In genomic region chr7:108561047-108561619, GRCh38 we compare ENCODE assay signal across 29 cellular contexts. TPM values are rescaled to one million over a fixed set of nuclear protein-coding genes. Genes with fewer than 3 reads are reported as not detected.
DNase-seq lines count a peak whose midpoint lies in the region; ATAC-seq, FAIRE-seq and TF ChIP-seq lines count a peak whose summit lies in the region.
"Had no signal": no experiment of that assay in that cellular context is flagged by ENCODE, and none has a peak within 500 bp of the region (broad histone marks: within the 10 kb centered on the region; RNA-seq: fewer than 3 reads in every experiment).

No MANE protein-coding gene starts in this region.

- H3K36me3 Mint-ChIP-seq in activated T-cell treated with anti-CD3 and anti-CD28 coated beads, Interleukin-2, amount 50 U/mL, for 72 hours (ENCODE audit: insufficient read depth in 2 of 2), result peaks cover 14 to 28% of the 10 kb centered on the region in 2 donors

- no CpG with 5 or more reads among the region's 4 CpGs for WGBS in IMR-90 (ENCODE audit: extremely low coverage in 2 of 2, insufficient read length in 1 of 2), 2 experiments
- WGBS in K562 (ENCODE audit: insufficient coverage, low coverage, missing lambda C conversion rate), result 90% methylated on average over 4 of the region's 4 CpGs
- 90% methylated on average over 4 of the region's 4 CpGs for WGBS in mesenchymal stem cell
- 92 to 95% methylated on average over 4 of the region's 4 CpGs for WGBS in body of pancreas, 2 donors

- TF ChIP-seq RAD21 in IMR-90 (IDR thresholded peaks at IDR 0.05; ENCODE audit: low read length), result no peak
- no peak for TF ChIP-seq RAD21 in K562 (CRISPR knock-in tag; conservative IDR thresholded peaks at IDR 0.05 in 1 of 2, IDR thresholded peaks at IDR 0.05 in 1 of 2)

- H3K9me3 Mint-ChIP-seq in activated T-cell treated with anti-CD3 and anti-CD28 coated beads, Interleukin-2, amount 50 U/mL, for 72 hours, result peaks cover 7 to 12% of the 10 kb centered on the region in 2 donors

- no peak for FAIRE-seq in K562 (lab: Jason Lieb, UNC)
- FAIRE-seq: GM12892, small intestine had no signal

- no peak overlapping the region for H2BK12ac ChIP-seq in mesenchymal stem cell (ENCODE audit: low read length in 2 of 2)

- H3K4me3 ChIP-seq in IMR-90 (ENCODE audit: insufficient read depth, low read depth, low read length), result no peak overlapping the region
- no peak overlapping the region for H3K4me3 ChIP-seq in K562
- H3K4me3 ChIP-seq in mesenchymal stem cell (ENCODE audit: insufficient read depth in 1 of 2, low read depth in 1 of 2, low read length in 2 of 2), result no peak overlapping the region
- no peak overlapping the region for H3K4me3 ChIP-seq in body of pancreas
- H3K4me3 ChIP-seq: transverse colon had no signal

- no peak overlapping the region for H2BK20ac ChIP-seq in IMR-90 (ENCODE audit: low read depth, low read length)

- H2AFZ ChIP-seq in IMR-90 (replicated peaks; ENCODE audit: low read length, poor library complexity), result peak overlapping the region; percentile 37
- H2AFZ ChIP-seq in K562 (ENCODE audit: low read depth, low read length), result no peak overlapping the region
- H2AFZ ChIP-seq in mesenchymal stem cell (ENCODE audit: low read depth, low read length), result no peak overlapping the region

- H3K4me2 ChIP-seq in IMR-90 (ENCODE audit: low read depth, low read length) (peak overlapping the region; percentile 42; the same call in 1 of the 2 replicates), K562 (ENCODE audit: insufficient read depth, low read length) (no peak overlapping the region), mesenchymal stem cell (ENCODE audit: low read length, poor library complexity, severe bottlenecking) (peak overlapping the region; percentile 22)

- H3K36me3 ChIP-seq in IMR-90 (ENCODE audit: control insufficient read depth, insufficient read depth, low read length) (peaks cover 1% of the 10 kb centered on the region; the same call in 1 of the 2 replicates), K562 (ENCODE audit: control insufficient read depth, insufficient read depth, low read length) (peaks cover 29% of the 10 kb centered on the region; the same call in 2 of the 3 replicates), mesenchymal stem cell (ENCODE audit: control insufficient read depth in 1 of 2, insufficient read depth in 2 of 2, low read depth in 1 of 2, low read length in 2 of 2) (peaks cover 2 to 21% of the 10 kb centered on the region in 2 experiments), body of pancreas (replicated peaks in 1 of 2; ENCODE audit: insufficient read depth in 1 of 2, low read depth in 2 of 2) (peaks cover 0 to 2% of the 10 kb centered on the region in 2 donors)

- no peaks in the 10 kb centered on the region for H3K27me3 Mint-ChIP-seq in activated T-cell treated with anti-CD3 and anti-CD28 coated beads, Interleukin-2, amount 50 U/mL, for 72 hours (ENCODE audit: low read depth)
- H3K27me3 Mint-ChIP-seq: activated CD4-positive, alpha-beta T cell treated with anti-CD3 and anti-CD28 coated beads, Interleukin-2, amount 10 ng/mL, durations not matched to agents 24 days and 14 days; activated CD8-positive, alpha-beta memory T cell treated with anti-CD3 and anti-CD28 coated beads, Interleukin-2, amount 10 ng/mL, durations not matched to agents 7 days and 5 days; activated naive CD8-positive, alpha-beta T cell treated with anti-CD3 and anti-CD28 coated beads, Interleukin-2, amount 50 U/mL, for 24 hours; stimulated activated naive CD8-positive, alpha-beta T cell treated with anti-CD3 and anti-CD28 coated beads, Interleukin-15, amount 100 ng/mL, for 72 hours had no signal

- H3K9me3 ChIP-seq in IMR-90 (ENCODE audit: control insufficient read depth, insufficient read depth, low read length) (peaks cover 10% of the 10 kb centered on the region), K562 (replicated peaks; ENCODE audit: control insufficient read depth, insufficient read depth, low read depth, low read length) (peaks cover 14% of the 10 kb centered on the region), mesenchymal stem cell (ENCODE audit: control insufficient read depth, low read length) (peaks cover 13% of the 10 kb centered on the region), body of pancreas (no peaks in the 10 kb centered on the region)

- H2BK5ac ChIP-seq in IMR-90 (ENCODE audit: low read depth, low read length, poor library complexity, severe bottlenecking) (peak overlapping the region; percentile 39), mesenchymal stem cell (ENCODE audit: low read depth, low read length, poor library complexity, severe bottlenecking) (no peak overlapping the region)

- TF ChIP-seq CTCF in IMR-90 (conservative IDR thresholded peaks at IDR 0.05; ENCODE audit: low read depth, low read length), result no peak
- TF ChIP-seq CTCF in K562 (IDR thresholded peaks at IDR 0.05 in 2 of 3, conservative IDR thresholded peaks at IDR 0.05 in 1 of 3; ENCODE audit: insufficient read depth in 2 of 3, low read depth in 1 of 3, low read length in 3 of 3), result no peak
- TF ChIP-seq CTCF in body of pancreas (IDR thresholded peaks at IDR 0.05), result no peak

- H2AK5ac ChIP-seq in IMR-90 (ENCODE audit: low read depth, low read length) (no peak overlapping the region), mesenchymal stem cell (ENCODE audit: low read length, severe bottlenecking) (no peak overlapping the region)

- H4K91ac ChIP-seq in IMR-90 (ENCODE audit: insufficient read depth, low read depth, low read length) (no peak overlapping the region), mesenchymal stem cell (ENCODE audit: low read length) (peak overlapping the region; percentile 50)

- POLR2A ChIA-PET in IMR-90 (lab: Charles Lee; ENCODE audit: unreplicated experiment) (interaction anchor here (0.6 to 0.7 kb wide), 2 partner anchors 28 to 387 kb away, joined by 3 to 8 read pairs; no protein-coding TSS in a partner anchor), K562 (lab: Yijun Ruan, JAX) (interaction anchor here (0.6 to 2.5 kb wide), 4 partner anchors 9 to 72 kb away, joined by 3 to 10 read pairs (median 6); partner anchors contain the start of genes DNAJB9 and THAP5)

- in situ Hi-C loops in IMR-90 (cut with MboI; ENCODE audit: low sequenced_read_pairs), result no loop called here
- in situ Hi-C loops in K562 (cut with MboI), result no loop called here

- H3K79me1 ChIP-seq in IMR-90 (ENCODE audit: low read depth in 1 of 2, low read length in 2 of 2) (peaks cover 6 to 18% of the 10 kb centered on the region in 2 experiments), mesenchymal stem cell (replicated peaks; ENCODE audit: low read length, poor library complexity, severe bottlenecking) (peaks cover 5% of the 10 kb centered on the region)

- H4K8ac ChIP-seq in IMR-90 (ENCODE audit: low read depth in 2 of 2, low read length in 2 of 2) (peak overlapping the region in 1 of 2 experiments; percentile 46; a peak in 1 of 4 replicates), mesenchymal stem cell (ENCODE audit: low read length) (no peak overlapping the region)

- no peak overlapping the region for H3K27ac ChIP-seq in IMR-90 (ENCODE audit: insufficient read depth, low read length)
- no peak overlapping the region for H3K27ac ChIP-seq in K562 (ENCODE audit: extremely low read depth, low read depth, low read length)
- peak overlapping the region; percentile 14 for H3K27ac ChIP-seq in mesenchymal stem cell (ENCODE audit: low read length, poor library complexity, severe bottlenecking)
- no peak overlapping the region for H3K27ac ChIP-seq in body of pancreas
- H3K27ac ChIP-seq: transverse colon had no signal

- H2BK15ac ChIP-seq in IMR-90 (ENCODE audit: low read depth, low read length) (no peak overlapping the region), mesenchymal stem cell (ENCODE audit: low read depth, poor library complexity, severe bottlenecking) (no peak overlapping the region)

- CTCF ChIA-PET in IMR-90 (lab: Yijun Ruan, JAX) (no interaction called here), K562 (lab: Yijun Ruan, JAX; ENCODE audit: low intra/inter-chr PET ratio) (no interaction called here)

- peaks cover 6% of the 10 kb centered on the region for H3K4me1 Mint-ChIP-seq in activated T-cell treated with anti-CD3 and anti-CD28 coated beads, Interleukin-2, amount 50 U/mL, for 72 hours (ENCODE audit: low read depth)
- H3K4me1 Mint-ChIP-seq: mesothelial cell of epicardium, nephron had no signal

- TF ChIP-seq EP300 in K562 (IDR thresholded peaks at IDR 0.05; ENCODE audit: low read length), result no peak

- no peaks in the 10 kb centered on the region for H4K20me1 ChIP-seq in IMR-90 (ENCODE audit: insufficient read depth, low read length)
- H4K20me1 ChIP-seq in K562 (replicated peaks; ENCODE audit: control insufficient read depth, insufficient read depth, low read length), result no peaks in the 10 kb centered on the region

- no peak overlapping the region for H3K4me3 Mint-ChIP-seq in activated T-cell treated with anti-CD3 and anti-CD28 coated beads, Interleukin-2, amount 50 U/mL, for 72 hours
- H3K4me3 Mint-ChIP-seq: activated CD4-positive, alpha-beta T cell treated with anti-CD3 and anti-CD28 coated beads, Interleukin-2, amount 10 ng/mL, durations not matched to agents 24 days and 14 days; activated CD8-positive, alpha-beta memory T cell treated with anti-CD3 and anti-CD28 coated beads, Interleukin-2, amount 10 ng/mL, durations not matched to agents 7 days and 5 days; activated naive CD8-positive, alpha-beta T cell treated with anti-CD3 and anti-CD28 coated beads, Interleukin-2, amount 50 U/mL, for 24 hours; CD8-positive, alpha-beta T cell; mesothelial cell of epicardium; nephron; stimulated activated naive CD8-positive, alpha-beta T cell treated with anti-CD3 and anti-CD28 coated beads, Interleukin-15, amount 100 ng/mL, for 72 hours; T-helper 1 cell treated with Interleukin-12 subunit alpha and Interleukin-12 subunit beta and Interleukin-4 antibody, amounts not matched to agents 30 μg/mL and 1 μg/mL, for 36 hours had no signal

- no peak overlapping the region for H2AK9ac ChIP-seq in IMR-90 (replicated peaks; ENCODE audit: low read depth, low read length, poor library complexity)

- H3K23ac ChIP-seq in IMR-90 (ENCODE audit: low read depth, low read length) (no peak overlapping the region), mesenchymal stem cell (ENCODE audit: low read length in 2 of 2) (no peak overlapping the region)

- H4K5ac ChIP-seq in IMR-90 (ENCODE audit: low read depth, low read length), result no peak overlapping the region

- H2BK120ac ChIP-seq in IMR-90 (ENCODE audit: low read depth, low read length) (no peak overlapping the region; the same call in 1 of the 2 replicates), mesenchymal stem cell (ENCODE audit: low read depth, low read length) (no peak overlapping the region)

- no peak overlapping the region for H3K27ac Mint-ChIP-seq in activated T-cell treated with anti-CD3 and anti-CD28 coated beads, Interleukin-2, amount 50 U/mL, for 72 hours
- H3K27ac Mint-ChIP-seq: activated CD4-positive, alpha-beta T cell treated with anti-CD3 and anti-CD28 coated beads, Interleukin-2, amount 10 ng/mL, durations not matched to agents 24 days and 14 days; activated CD8-positive, alpha-beta memory T cell treated with anti-CD3 and anti-CD28 coated beads, Interleukin-2, amount 10 ng/mL, durations not matched to agents 7 days and 5 days; activated naive CD8-positive, alpha-beta T cell treated with anti-CD3 and anti-CD28 coated beads, Interleukin-2, amount 50 U/mL, for 24 hours; activated T-helper 2 cell treated with anti-CD3 and anti-CD28 coated beads, Interferon-gamma antibody, Interleukin-2, Interleukin-4, amounts not matched to agents 10 μg/mL and 5 μg/mL and 100 μg/mL, durations not matched to agents 14 hours and 24 hours and 36 hours; mesothelial cell of epicardium; nephron; stimulated activated naive CD8-positive, alpha-beta T cell treated with anti-CD3 and anti-CD28 coated beads, Interleukin-15, amount 100 ng/mL, for 72 hours; T-helper 1 cell treated with Interleukin-12 subunit alpha and Interleukin-12 subunit beta and Interleukin-4 antibody, amounts not matched to agents 30 μg/mL and 1 μg/mL, for 36 hours had no signal

- TF ChIP-seq POLR2A in IMR-90 (IDR thresholded peaks at IDR 0.05; ENCODE audit: low read depth, low read length) (no peak), K562 (conservative IDR thresholded peaks at IDR 0.05) (peak; percentile 32; the same call in 1 of the 2 replicates), body of pancreas (IDR thresholded peaks at IDR 0.05) (no peak)

- H3K9ac ChIP-seq in IMR-90 (ENCODE audit: low read depth, low read length), result no peak overlapping the region
- H3K9ac ChIP-seq in K562 (ENCODE audit: insufficient read depth in 1 of 2, low read depth in 2 of 2, low read length in 2 of 2), result no peak overlapping the region
- H3K9ac ChIP-seq in mesenchymal stem cell (ENCODE audit: low read length), result no peak overlapping the region

- peak; percentile 17 for DNase-seq in AG20443 (ENCODE audit: low spot score)
- DNase-seq in IMR-90, result peak; percentile 45
- no peak for DNase-seq in K562 (ENCODE audit: extremely low read depth in 1 of 4, low spot score in 3 of 4)
- DNase-seq in mesenchymal stem cell, result peak; percentile 15
- DNase-seq in activated T-cell treated with anti-CD3 and anti-CD28 coated beads, Interleukin-2, amount 50 U/mL, for 72 hours, result no peak
- no peak for DNase-seq in body of pancreas
- DNase-seq in DMS153 treated with DMSO at 0.1 percent for 48 hours (lab: John Stamatoyannopoulos, UW; ENCODE audit: unreplicated experiment), result no peak
- DNase-seq: activated CD4-positive, alpha-beta T cell treated with anti-CD3 and anti-CD28 coated beads, Interleukin-2, amount 10 ng/mL, durations not matched to agents 24 days and 14 days; activated CD8-positive, alpha-beta memory T cell treated with anti-CD3 and anti-CD28 coated beads, Interleukin-2, amount 10 ng/mL, durations not matched to agents 7 days and 5 days; activated naive CD8-positive, alpha-beta T cell treated with anti-CD3 and anti-CD28 coated beads, Interleukin-2, amount 50 U/mL, for 24 hours; CD8-positive, alpha-beta T cell; DMS53; left cardiac atrium; NCI-H1436; NCI-H526; OCI-M1; posterior cingulate gyrus; SHP77 treated with DMSO at 0.1 percent for 48 hours; small intestine; stimulated activated CD4-positive, alpha-beta T cell treated with anti-CD3 and anti-CD28 coated beads, Interleukin-4, amount 100 ng/mL, for 1 hour; stimulated activated naive CD8-positive, alpha-beta T cell treated with anti-CD3 and anti-CD28 coated beads, Interleukin-15, amount 100 ng/mL, for 72 hours; transverse colon had no signal

- BruUV-seq in IMR-90 (replicated peaks; lab: Mats Ljungman, UMichigan), result no TSS peak
- BruUV-seq in K562 (replicated peaks; lab: Mats Ljungman, UMichigan), result no TSS peak

- no peaks in the 10 kb centered on the region for H3K9me1 ChIP-seq in IMR-90 (ENCODE audit: insufficient read depth, low read length)
- no peaks in the 10 kb centered on the region for H3K9me1 ChIP-seq in K562 (ENCODE audit: control insufficient read depth, insufficient read depth, low read length)

- 0 out of 2 replicates have a peak overlapping the region, but pooled peaks have one; percentile 9 for H3K14ac ChIP-seq in IMR-90 (replicated peaks; ENCODE audit: low read depth, low read length)
- H3K14ac ChIP-seq in mesenchymal stem cell (ENCODE audit: low read length in 2 of 2), result no peak overlapping the region

- H3K18ac ChIP-seq in IMR-90 (ENCODE audit: low read depth, low read length) (no peak overlapping the region), mesenchymal stem cell (ENCODE audit: low read depth in 1 of 2, low read length in 2 of 2) (no peak overlapping the region)

- H3K4ac ChIP-seq in IMR-90 (ENCODE audit: low read depth, low read length) (no peak overlapping the region; the same call in 1 of the 2 replicates), mesenchymal stem cell (ENCODE audit: low read depth in 1 of 2, low read length in 2 of 2) (no peak overlapping the region)

- H3K27me3 ChIP-seq in IMR-90 (ENCODE audit: control insufficient read depth, insufficient read depth, low read length) (no peaks in the 10 kb centered on the region), K562 (ENCODE audit: control insufficient read depth in 2 of 2, insufficient read depth in 2 of 2, low read length in 2 of 2) (no peaks in the 10 kb centered on the region), mesenchymal stem cell (ENCODE audit: control insufficient read depth in 1 of 2, insufficient read depth in 1 of 2, low read length in 2 of 2) (no peaks in the 10 kb centered on the region), body of pancreas (no peaks in the 10 kb centered on the region)
- H3K27me3 ChIP-seq: transverse colon had no signal

- dilution Hi-C loops in IMR-90 (cut with HindIII; ENCODE audit: low sequenced_read_pairs, unreplicated experiment), result no loop called here

- peaks cover 6% of the 10 kb centered on the region; the same call in 2 of the 3 replicates for H3K79me2 ChIP-seq in K562 (ENCODE audit: control insufficient read depth, insufficient read depth, low read length)

- H3K4me1 ChIP-seq in IMR-90 (ENCODE audit: control insufficient read depth, insufficient read depth, low read length), result no peaks in the 10 kb centered on the region
- no peaks in the 10 kb centered on the region; a peak in 1 of 5 replicates for H3K4me1 ChIP-seq in K562 (replicated peaks in 1 of 2; ENCODE audit: control insufficient read depth in 2 of 2, insufficient read depth in 2 of 2, low read length in 2 of 2)
- H3K4me1 ChIP-seq in mesenchymal stem cell (ENCODE audit: control insufficient read depth, insufficient read depth, low read depth, low read length), result peaks cover 2% of the 10 kb centered on the region
- no peaks in the 10 kb centered on the region for H3K4me1 ChIP-seq in body of pancreas
- H3K4me1 ChIP-seq: transverse colon had no signal

- peak; percentile 32; the same call in 1 of the 2 replicates for ATAC-seq in IMR-90 (ENCODE audit: low read depth)
- 0 out of 3 replicates have a peak, but pooled peaks have one; percentile 11 for ATAC-seq in K562
- no peak for ATAC-seq in activated T-cell treated with anti-CD3 and anti-CD28 coated beads, Interleukin-2, amount 50 U/mL, for 72 hours (replicated peaks in 1 of 2)
- no peak for ATAC-seq in body of pancreas
- ATAC-seq in GM18867 (IDR thresholded peaks at IDR 0.05; ENCODE audit: unreplicated experiment), result no peak
- ATAC-seq: activated CD8-positive, alpha-beta memory T cell treated with anti-CD3 and anti-CD28 coated beads, Interleukin-2, amount 10 ng/mL, durations not matched to agents 7 days and 5 days; activated naive CD8-positive, alpha-beta T cell treated with anti-CD3 and anti-CD28 coated beads, Interleukin-2, amount 50 U/mL, for 24 hours; CD8-positive, alpha-beta T cell; HCT116; stimulated activated naive CD8-positive, alpha-beta T cell treated with anti-CD3 and anti-CD28 coated beads, Interleukin-15, amount 100 ng/mL, for 72 hours had no signal

- H3K56ac ChIP-seq in IMR-90 (ENCODE audit: extremely low read depth, insufficient read depth, low read length), result no peak overlapping the region

- intact Hi-C loops in IMR-90 (cut with micrococcal nuclease), result no loop called here
- intact Hi-C loops in K562 (cut with micrococcal nuclease), result no loop called here
- intact Hi-C loops in body of pancreas (cut with DNase I), result no loop called here

RNA-seq across cellular contexts. Expression of gene THAP5, which starts 8.4 kb away (rescaled TPM):
- total RNA-seq in IMR-90 (2012; rRNA removed) (23.7 and 32.5 TPM in 2 replicates), K562 (2014; rRNA removed) (26.4 and 28.2 TPM in 2 replicates), K562 (2014; rRNA removed; fragmentation: Illumina TruSeq; extraction: Trizol) (47.2 and 57.9 TPM in 2 replicates), K562 (2015; rRNA removed; fragmentation: Illumina TruSeq; extraction: Trizol) (52.1 and 58.1 TPM in 2 replicates), K562 (2021) (30.9 and 31.4 TPM in 2 replicates), body of pancreas (10 to 100 TPM; 12.7 to 17.1 TPM)
- polyA plus RNA-seq in IMR-90 (2012; rRNA removed) (5.2 and 6.7 TPM in 2 replicates), K562 (2011; rRNA removed) (11.0 and 19.6 TPM in 2 replicates), K562 (2014; fragmentation: Illumina TruSeq; extraction: Trizol) (34.7 and 41.7 TPM in 2 replicates), K562 (2014; fragmentation: Nextera tagmentation; extraction: Ambion mirVana) (10 to 100 TPM; 26.3 to 27.8 TPM), K562 (2014; rRNA removed) (16.5 and 17.3 TPM in 2 replicates)
- 1.1 and 1.4 TPM in 2 replicates for polyA plus RNA-seq in IMR-90 (2012; cell fraction: cytosol; rRNA removed)
- 0.76 and 2.9 TPM in 2 replicates for polyA plus RNA-seq in IMR-90 (2012; cell fraction: nucleus; rRNA removed; ENCODE audit: low replicate concordance)
- 10.0 and 35.7 TPM in 2 replicates for total RNA-seq in K562 (2011; cell fraction: chromatin; rRNA removed; ENCODE audit: low replicate concordance)
- total RNA-seq in K562 (2011; cell fraction: nucleolus; rRNA removed), result 11.5 and 13.6 TPM in 2 replicates
- 20.3 and 27.3 TPM in 2 replicates for total RNA-seq in K562 (2011; cell fraction: nucleoplasm; rRNA removed)
- polyA plus RNA-seq in K562 (2011; cell fraction: cytosol; rRNA removed), result 2.6 and 5.2 TPM in 2 replicates
- 5.4 and 8.1 TPM in 2 replicates for polyA plus RNA-seq in K562 (2011; cell fraction: nucleus; rRNA removed)
- polyA plus RNA-seq in K562 (2012), result 19.2 and 22.6 TPM in 2 replicates
- 40.2 and 47.4 TPM in 2 replicates for polyA minus RNA-seq in K562 (2011; rRNA and poly(A)+ RNA removed)
- 16.4 and 19.6 TPM in 2 replicates for polyA minus RNA-seq in K562 (2011; cell fraction: cytosol; rRNA and poly(A)+ RNA removed)
- 14.3 and 22.7 TPM in 2 replicates for polyA minus RNA-seq in K562 (2011; cell fraction: nucleus; rRNA and poly(A)+ RNA removed)
- polyA plus RNA-seq in mesenchymal stem cell (2013, experiment 1 of 2), result 22.6 TPM
- 24.2 TPM for polyA plus RNA-seq in mesenchymal stem cell (2013, experiment 2 of 2)
- total RNA-seq in activated T-cell treated with anti-CD3 and anti-CD28 coated beads, Interleukin-2, amount 50 U/mL, for 72 hours, result 10 to 100 TPM; 29.2 to 31.1 TPM

RNA-seq across cellular contexts. Expression of gene DNAJB9, which starts 8.5 kb away (rescaled TPM):
- total RNA-seq in IMR-90 (2012; rRNA removed) (31.7 and 44.6 TPM in 2 replicates), K562 (2014; rRNA removed) (34.2 and 35.9 TPM in 2 replicates), K562 (2014; rRNA removed; fragmentation: Illumina TruSeq; extraction: Trizol) (13.5 and 15.3 TPM in 2 replicates), K562 (2015; rRNA removed; fragmentation: Illumina TruSeq; extraction: Trizol) (11.2 and 11.4 TPM in 2 replicates), K562 (2021) (9.0 and 9.6 TPM in 2 replicates), body of pancreas (10 to 100 TPM; 26.0 to 55.8 TPM)
- polyA plus RNA-seq in IMR-90 (2012; rRNA removed) (3.8 and 4.6 TPM in 2 replicates), K562 (2011; rRNA removed) (7.6 and 8.9 TPM in 2 replicates), K562 (2014; fragmentation: Illumina TruSeq; extraction: Trizol) (7.8 and 8.6 TPM in 2 replicates), K562 (2014; fragmentation: Nextera tagmentation; extraction: Ambion mirVana) (1 to 10 TPM; 4.3 to 5.3 TPM), K562 (2014; rRNA removed) (9.1 and 15.1 TPM in 2 replicates)
- polyA plus RNA-seq in IMR-90 (2012; cell fraction: cytosol; rRNA removed), result 6.1 and 11.0 TPM in 2 replicates
- polyA plus RNA-seq in IMR-90 (2012; cell fraction: nucleus; rRNA removed; ENCODE audit: low replicate concordance), result 2.1 and 2.7 TPM in 2 replicates
- total RNA-seq in K562 (2011; cell fraction: chromatin; rRNA removed; ENCODE audit: low replicate concordance), result 8.2 and 33.1 TPM in 2 replicates
- 8.5 and 13.6 TPM in 2 replicates for total RNA-seq in K562 (2011; cell fraction: nucleolus; rRNA removed)
- total RNA-seq in K562 (2011; cell fraction: nucleoplasm; rRNA removed), result 21.3 and 26.8 TPM in 2 replicates
- polyA plus RNA-seq in K562 (2011; cell fraction: cytosol; rRNA removed), result 4.4 and 5.5 TPM in 2 replicates
- 5.3 and 5.4 TPM in 2 replicates for polyA plus RNA-seq in K562 (2011; cell fraction: nucleus; rRNA removed)
- 9.7 and 19.9 TPM in 2 replicates for polyA plus RNA-seq in K562 (2012)
- polyA minus RNA-seq in K562 (2011; rRNA and poly(A)+ RNA removed), result 8.4 and 11.9 TPM in 2 replicates
- polyA minus RNA-seq in K562 (2011; cell fraction: cytosol; rRNA and poly(A)+ RNA removed), result 7.1 and 7.5 TPM in 2 replicates
- 7.1 and 17.2 TPM in 2 replicates for polyA minus RNA-seq in K562 (2011; cell fraction: nucleus; rRNA and poly(A)+ RNA removed)
- 35.8 TPM for polyA plus RNA-seq in mesenchymal stem cell (2013, experiment 1 of 2)
- 35.7 TPM for polyA plus RNA-seq in mesenchymal stem cell (2013, experiment 2 of 2)
- 10 to 100 TPM; 23.2 to 42.1 TPM for total RNA-seq in activated T-cell treated with anti-CD3 and anti-CD28 coated beads, Interleukin-2, amount 50 U/mL, for 72 hours

RNA-seq across cellular contexts. Expression of gene PNPLA8, which starts 35.2 kb away (rescaled TPM):
- 14.5 and 23.9 TPM in 2 replicates for total RNA-seq in IMR-90 (2012; rRNA removed)
- polyA plus RNA-seq in IMR-90 (2012; rRNA removed), result 6.1 and 7.0 TPM in 2 replicates
- 1.1 and 1.2 TPM in 2 replicates for polyA plus RNA-seq in IMR-90 (2012; cell fraction: cytosol; rRNA removed)
- polyA plus RNA-seq in IMR-90 (2012; cell fraction: nucleus; rRNA removed; ENCODE audit: low replicate concordance), result 0.47 and 4.1 TPM in 2 replicates
- total RNA-seq in K562 (2011; cell fraction: chromatin; rRNA removed; ENCODE audit: low replicate concordance), result 23.6 and 74.8 TPM in 2 replicates
- 4.5 and 6.6 TPM in 2 replicates for total RNA-seq in K562 (2011; cell fraction: nucleolus; rRNA removed)
- 14.4 and 15.2 TPM in 2 replicates for total RNA-seq in K562 (2011; cell fraction: nucleoplasm; rRNA removed)
- total RNA-seq in K562 (2014; rRNA removed), result 12.0 and 13.5 TPM in 2 replicates
- total RNA-seq in K562 (2014; rRNA removed; fragmentation: Illumina TruSeq; extraction: Trizol), result 20.2 and 25.2 TPM in 2 replicates
- 13.5 and 16.3 TPM in 2 replicates for total RNA-seq in K562 (2015; rRNA removed; fragmentation: Illumina TruSeq; extraction: Trizol)
- total RNA-seq in K562 (2021), result 12.8 and 13.0 TPM in 2 replicates
- polyA plus RNA-seq in K562 (2011; rRNA removed), result 16.3 and 27.6 TPM in 2 replicates
- 2.6 and 5.5 TPM in 2 replicates for polyA plus RNA-seq in K562 (2011; cell fraction: cytosol; rRNA removed)
- polyA plus RNA-seq in K562 (2011; cell fraction: nucleus; rRNA removed), result 5.1 and 7.9 TPM in 2 replicates
- polyA plus RNA-seq in K562 (2012), result 11.6 and 21.5 TPM in 2 replicates
- polyA plus RNA-seq in K562 (2014; fragmentation: Illumina TruSeq; extraction: Trizol), result 12.0 and 15.9 TPM in 2 replicates
- polyA plus RNA-seq in K562 (2014; fragmentation: Nextera tagmentation; extraction: Ambion mirVana), result 10 to 100 TPM; 15.9 to 17.4 TPM
- 10.2 and 21.5 TPM in 2 replicates for polyA plus RNA-seq in K562 (2014; rRNA removed)
- 37.2 and 42.3 TPM in 2 replicates for polyA minus RNA-seq in K562 (2011; rRNA and poly(A)+ RNA removed)
- polyA minus RNA-seq in K562 (2011; cell fraction: cytosol; rRNA and poly(A)+ RNA removed), result 21.1 and 25.7 TPM in 2 replicates
- polyA minus RNA-seq in K562 (2011; cell fraction: nucleus; rRNA and poly(A)+ RNA removed), result 10.8 and 17.9 TPM in 2 replicates
- 19.3 TPM for polyA plus RNA-seq in mesenchymal stem cell (2013, experiment 1 of 2)
- polyA plus RNA-seq in mesenchymal stem cell (2013, experiment 2 of 2), result 20.8 TPM
- total RNA-seq in activated T-cell treated with anti-CD3 and anti-CD28 coated beads, Interleukin-2, amount 50 U/mL, for 72 hours, result 10 to 100 TPM; 23.1 to 29.9 TPM
- 10 to 100 TPM; 15.0 to 16.8 TPM for total RNA-seq in body of pancreas

Comparison
In these comparisons a context has a peak if more than half of its experiments do, and no peak if none do; other contexts are left out.
1. DNase-seq: peak in AG20443 (single experiment), IMR-90 (single experiment) and mesenchymal stem cell (single experiment); none in K562 (0 of 4), activated T-cell treated with anti-CD3 and anti-CD28 coated beads, Interleukin-2, amount 50 U/mL, for 72 hours (0 of 2), body of pancreas (0 of 4) and DMS153 treated with DMSO at 0.1 percent for 48 hours (single experiment).
2. ATAC-seq: peak in IMR-90 (single experiment) and K562 (single experiment); none in activated T-cell treated with anti-CD3 and anti-CD28 coated beads, Interleukin-2, amount 50 U/mL, for 72 hours (0 of 2), body of pancreas (single experiment) and GM18867 (single experiment).